Comparison of ENCODE assay signal across 17 cellular contexts in the genomic region with DNA sequence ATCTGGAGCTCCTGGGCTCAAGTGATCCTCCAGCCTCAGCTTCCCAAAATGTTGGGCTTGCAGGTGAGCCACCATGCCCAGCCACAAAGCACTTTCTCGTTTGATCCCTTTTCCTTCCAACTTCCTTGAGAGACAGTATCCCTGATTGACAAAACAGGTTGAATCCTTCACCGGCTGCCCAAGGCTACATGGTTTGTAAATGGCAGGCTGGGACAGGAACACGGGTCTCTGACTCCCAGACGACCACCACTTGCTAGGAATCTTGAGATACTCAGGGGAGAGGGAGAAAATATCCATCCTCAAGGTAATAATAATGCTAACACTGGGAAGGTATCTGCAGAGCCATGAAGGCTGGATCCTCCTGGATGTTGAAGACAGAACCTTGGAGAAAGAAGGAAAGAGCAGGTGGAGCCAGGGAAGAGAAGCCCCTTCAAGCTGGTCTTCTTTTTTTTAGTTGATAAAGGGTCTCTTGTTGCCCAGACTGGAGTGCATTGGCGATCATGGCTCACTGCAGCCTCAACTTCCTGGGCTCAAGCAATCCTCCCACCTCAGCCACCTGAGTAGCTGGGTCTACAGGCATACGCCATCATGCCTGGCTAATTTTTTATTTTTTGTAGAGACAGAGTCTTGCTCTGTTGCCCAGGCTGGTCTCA. TPM values are rescaled to one million over a fixed set of nuclear protein-coding genes. Genes with fewer than 3 reads are reported as not detected.
"Had no signal": no experiment of that assay in that cellular context is flagged by ENCODE, and none has a peak within 500 bp of the region (broad histone marks: within the 10 kb centered on the region; RNA-seq: fewer than 3 reads in every experiment).

No MANE protein-coding gene starts in this region.

- H3K9me3 ChIP-seq: transverse colon, vagina had no signal

- H3K27me3 ChIP-seq: transverse colon, vagina had no signal

- H3K4me3 ChIP-seq: transverse colon, vagina had no signal

- H3K27me3 Mint-ChIP-seq: activated naive CD8-positive, alpha-beta T cell; naive thymus-derived CD8-positive, alpha-beta T cell had no signal

- H3K9me3 Mint-ChIP-seq: activated T-helper 1 cell treated with anti-CD3 and anti-CD28 coated beads, Interleukin-12 subunit alpha, Interleukin-12 subunit beta, Interleukin-2, Interleukin-4 antibody, amounts not matched to agents 30 ng/mL and 10 ng/mL and 1 ng/mL, durations not matched to agents 14 hours and 24 hours and 36 hours; naive thymus-derived CD8-positive, alpha-beta T cell had no signal

- H3K27ac Mint-ChIP-seq: activated naive CD8-positive, alpha-beta T cell; activated T-helper 1 cell treated with anti-CD3 and anti-CD28 coated beads, Interleukin-12 subunit alpha, Interleukin-12 subunit beta, Interleukin-2, Interleukin-4 antibody, amounts not matched to agents 30 ng/mL and 10 ng/mL and 1 ng/mL, durations not matched to agents 14 hours and 24 hours and 36 hours; naive thymus-derived CD8-positive, alpha-beta T cell had no signal

- H2AFZ ChIP-seq: parathyroid adenoma had no signal

- DNase-seq: activated CD8-positive, alpha-beta memory T cell treated with anti-CD3 and anti-CD28 coated beads for 24 hours; amniotic stem cell; erythroblast; left ventricle myocardium superior; naive thymus-derived CD8-positive, alpha-beta T cell; retina; stimulated activated CD4-positive, alpha-beta T cell treated with anti-CD3 and anti-CD28 coated beads, Interleukin-1b, Interleukin-23, amount 100 ng/mL, for 48 hours; stimulated activated CD8-positive, alpha-beta memory T cell treated with anti-CD3 and anti-CD28 coated beads, Interleukin-4, amount 100 ng/mL, for 48 hours; stimulated activated naive CD4-positive, alpha-beta T cell; T1000; transverse colon had no signal

- H3K27ac ChIP-seq: parathyroid adenoma, transverse colon, vagina had no signal

- H3K36me3 ChIP-seq: transverse colon, vagina had no signal

- H3K36me3 Mint-ChIP-seq: activated naive CD8-positive, alpha-beta T cell; naive thymus-derived CD8-positive, alpha-beta T cell had no signal

- ATAC-seq: left ventricle myocardium superior; naive thymus-derived CD8-positive, alpha-beta T cell had no signal

- H3K9ac ChIP-seq: parathyroid adenoma had no signal

- H3K4me1 ChIP-seq: parathyroid adenoma, vagina had no signal

- H3K4me3 Mint-ChIP-seq: activated naive CD8-positive, alpha-beta T cell; activated T-helper 1 cell treated with anti-CD3 and anti-CD28 coated beads, Interleukin-12 subunit alpha, Interleukin-12 subunit beta, Interleukin-2, Interleukin-4 antibody, amounts not matched to agents 30 ng/mL and 10 ng/mL and 1 ng/mL, durations not matched to agents 14 hours and 24 hours and 36 hours; naive thymus-derived CD8-positive, alpha-beta T cell had no signal

RNA-seq across cellular contexts. Expression of a gene that starts 19.8 kb away (rescaled TPM):
- total RNA-seq: activated T-helper 1 cell treated with anti-CD3 and anti-CD28 coated beads, Interleukin-12 subunit alpha, Interleukin-12 subunit beta, Interleukin-2, Interleukin-4 antibody, amounts not matched to agents 30 ng/mL and 10 ng/mL and 1 ng/mL, durations not matched to agents 14 hours and 24 hours and 36 hours; T-helper 1 cell treated with Interleukin-12 subunit alpha and Interleukin-12 subunit beta and Interleukin-4 antibody, amounts not matched to agents 30 ng/mL and 1 ng/mL, for 36 hours had no signal

RNA-seq across cellular contexts. Expression of a gene that starts 20.8 kb away (rescaled TPM):
- total RNA-seq: kidney epithelial cell had no signal
- polyA plus RNA-seq: naive thymus-derived CD8-positive, alpha-beta T cell had no signal

RNA-seq across cellular contexts. Expression of a gene that starts 30.7 kb away (rescaled TPM):
- total RNA-seq: activated T-helper 1 cell treated with anti-CD3 and anti-CD28 coated beads, Interleukin-12 subunit alpha, Interleukin-12 subunit beta, Interleukin-2, Interleukin-4 antibody, amounts not matched to agents 30 ng/mL and 10 ng/mL and 1 ng/mL, durations not matched to agents 14 hours and 24 hours and 36 hours; kidney epithelial cell; naive thymus-derived CD8-positive, alpha-beta T cell; T-helper 1 cell treated with Interleukin-12 subunit alpha and Interleukin-12 subunit beta and Interleukin-4 antibody, amounts not matched to agents 30 ng/mL and 1 ng/mL, for 36 hours had no signal
- polyA plus RNA-seq: naive thymus-derived CD8-positive, alpha-beta T cell had no signal
